In genomic region chr6:1045239-1045638, GRCh38 we compare ENCODE assay signal across 29 cellular contexts.
"Had no signal": no experiment of that assay in that cellular context is flagged by ENCODE, and none has a peak within 500 bp of the region (broad histone marks: within the 10 kb centered on the region; RNA-seq: fewer than 3 reads in every experiment).

No MANE protein-coding gene starts in this region.

- H3K27ac ChIP-seq: neural progenitor cell, ovary, psoas muscle, skin epidermis, spleen, suprapubic skin, testis, tibial artery, vagina had no signal

- H3K4me3 Mint-ChIP-seq: naive B cell; natural killer cell; nephron; neural progenitor cell; stimulated activated memory B cell treated with anti-CD40 and anti-IgM and Interleukin-4, amounts not matched to agents 10 μg/mL and 1 μg/mL and 100 μg/mL, for 72 hours; stimulated activated naive CD8-positive, alpha-beta T cell treated with anti-CD3 and anti-CD28 coated beads, Interleukin-15, amount 100 ng/mL, for 72 hours; type B pancreatic cell had no signal

- H3K4me2 ChIP-seq: neural progenitor cell, smooth muscle cell had no signal

- H3K4me1 ChIP-seq: neural progenitor cell, psoas muscle, suprapubic skin, testis, tibial artery, vagina had no signal

- H3K4me1 Mint-ChIP-seq: natural killer cell; stimulated activated memory B cell treated with anti-CD40 and anti-IgM and Interleukin-4, amounts not matched to agents 10 μg/mL and 1 μg/mL and 100 μg/mL, for 72 hours; stimulated activated naive CD8-positive, alpha-beta T cell treated with anti-CD3 and anti-CD28 coated beads, Interleukin-15, amount 100 ng/mL, for 72 hours had no signal

- H3K9me3 Mint-ChIP-seq: natural killer cell; stimulated activated naive CD8-positive, alpha-beta T cell treated with anti-CD3 and anti-CD28 coated beads, Interleukin-15, amount 100 ng/mL, for 72 hours; type B pancreatic cell had no signal

- H3K27me3 ChIP-seq: neural progenitor cell, ovary, testis, transverse colon, vagina had no signal

- H2AFZ ChIP-seq: neural progenitor cell had no signal

- H3K36me3 ChIP-seq: neural progenitor cell, ovary, spleen, suprapubic skin, tibial artery, transverse colon, vagina had no signal

- FAIRE-seq: urothelium cell line had no signal

- ATAC-seq: natural killer cell; psoas muscle; right cardiac atrium; sciatic nerve; stimulated activated memory B cell treated with anti-CD40 and anti-IgM and Interleukin-4, amounts not matched to agents 10 μg/mL and 1 μg/mL and 100 μg/mL, for 72 hours; stimulated activated naive CD8-positive, alpha-beta T cell treated with anti-CD3 and anti-CD28 coated beads, Interleukin-15, amount 100 ng/mL, for 72 hours; stimulated activated naive CD8-positive, alpha-beta T cell treated with anti-CD3 and anti-CD28 coated beads, Interleukin-15, Interleukin-2, amounts not matched to agents 100 U/mL and 50 U/mL, for 24 hours had no signal

- H3K9ac ChIP-seq: neural progenitor cell had no signal

- H3K36me3 Mint-ChIP-seq: naive B cell; natural killer cell; stimulated activated memory B cell treated with anti-CD40 and anti-IgM and Interleukin-4, amounts not matched to agents 10 μg/mL and 1 μg/mL and 100 μg/mL, for 72 hours; type B pancreatic cell had no signal

- H3K9me3 ChIP-seq: ovary, psoas muscle, spleen, suprapubic skin, testis, tibial artery, transverse colon, vagina had no signal

- H3K4me3 ChIP-seq: neural progenitor cell, ovary, psoas muscle, skin epidermis, smooth muscle cell, spleen, suprapubic skin, testis, tibial artery, transverse colon, vagina had no signal

- DNase-seq: naive B cell; natural killer cell; occipital lobe; ovary; psoas muscle; right cardiac atrium; spleen; stimulated activated CD4-positive, alpha-beta T cell treated with anti-CD3 and anti-CD28 coated beads, Interleukin-12 subunit alpha, Interleukin-12 subunit beta, amount 100 ng/mL, for 4 hours; stimulated activated CD4-positive, alpha-beta T cell treated with anti-CD3 and anti-CD28 coated beads, Interleukin-1b, Interleukin-23, amount 100 ng/mL, for 48 hours; stimulated activated CD4-positive, alpha-beta T cell treated with anti-CD3 and anti-CD28 coated beads, Interleukin-4, amount 100 ng/mL, for 1 hour; stimulated activated CD4-positive, alpha-beta T cell treated with anti-CD3 and anti-CD28 coated beads, Interleukin-4, amount 100 ng/mL, for 4 hours; stimulated activated CD8-positive, alpha-beta memory T cell treated with anti-CD3 and anti-CD28 coated beads, Interleukin-4, amount 100 ng/mL, for 48 hours; stimulated activated naive CD4-positive, alpha-beta T cell; stimulated activated naive CD8-positive, alpha-beta T cell treated with anti-CD3 and anti-CD28 coated beads, Interleukin-15, amount 100 ng/mL, for 72 hours; stimulated activated naive CD8-positive, alpha-beta T cell treated with anti-CD3 and anti-CD28 coated beads, Interleukin-15, Interleukin-2, amounts not matched to agents 100 U/mL and 50 U/mL, for 24 hours; substantia nigra; testis; tibial artery; transverse colon had no signal

- H3K27ac Mint-ChIP-seq: naive B cell; natural killer cell; nephron; neural progenitor cell; stimulated activated memory B cell treated with anti-CD40 and anti-IgM and Interleukin-4, amounts not matched to agents 10 μg/mL and 1 μg/mL and 100 μg/mL, for 72 hours; stimulated activated naive CD8-positive, alpha-beta T cell treated with anti-CD3 and anti-CD28 coated beads, Interleukin-15, amount 100 ng/mL, for 72 hours; type B pancreatic cell had no signal
